Comparison of ENCODE assay signal across 1 cellular context in the genomic region with DNA sequence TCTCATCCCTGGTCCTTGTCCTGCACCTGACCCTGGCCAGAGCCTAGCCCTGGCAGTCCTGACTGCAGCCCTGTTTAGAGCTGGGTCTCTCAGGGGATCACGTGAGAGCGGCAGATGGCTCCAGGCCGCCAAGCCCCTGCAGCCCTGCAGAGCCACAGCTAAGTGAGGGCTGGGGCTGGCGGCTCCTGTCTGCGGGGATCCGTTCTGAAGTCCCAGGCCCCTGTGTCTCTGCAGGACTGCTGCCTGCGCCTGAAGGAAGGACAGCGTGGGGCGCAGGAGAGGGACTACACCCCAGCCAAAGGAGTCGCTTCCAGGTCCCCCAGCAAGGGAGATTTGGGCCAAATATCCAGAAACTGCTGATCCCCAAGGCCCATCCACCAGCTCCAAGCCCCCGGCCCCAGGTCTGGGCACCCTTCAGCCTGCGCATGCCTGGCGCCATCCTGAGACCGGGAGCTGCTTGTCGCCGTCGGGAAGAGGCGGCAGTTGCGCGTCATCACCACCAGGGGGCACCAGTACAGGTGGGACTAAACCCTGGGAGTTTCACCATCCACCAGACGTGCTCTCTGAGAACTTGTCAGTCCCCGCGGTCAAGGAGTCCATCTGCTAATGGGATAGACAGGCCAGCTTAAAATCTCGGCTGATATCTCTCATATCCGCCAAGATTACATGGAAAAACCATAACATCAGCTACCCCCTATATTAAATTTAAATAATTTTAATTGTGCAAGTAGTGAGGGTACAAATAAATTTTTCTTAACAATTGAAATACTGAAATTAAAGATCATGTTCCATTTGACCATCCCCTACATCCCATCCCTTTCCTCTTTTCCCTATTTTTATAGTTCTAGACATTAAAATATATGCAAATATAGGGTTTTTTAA.
A peak's percentile ranks its signal among the peaks of the same experiment; 100 is the strongest.
TF ChIP-seq lines count a peak whose summit lies in the region.

No MANE protein-coding gene starts in this region.

TF ChIP-seq in SK-N-SH, 30 proteins besides CTCF, POLR2A, EP300 and RAD21:
- TF ChIP-seq MAX (IDR thresholded peaks at IDR 0.05; ENCODE audit: low read depth) (no peak), EZH2phosphoT487 (IDR thresholded peaks at IDR 0.05; ENCODE audit: borderline replicate concordance, low read depth) (no peak), RFX5 (IDR thresholded peaks at IDR 0.05; ENCODE audit: low read length) (0 out of 2 replicates have a peak, but pooled peaks have one; percentile 43), GATA2 (CRISPR knock-in tag; IDR thresholded peaks at IDR 0.05) (no peak; the same call in 1 of the 2 replicates), YY1 (IDR thresholded peaks at IDR 0.05; ENCODE audit: low read depth) (no peak), GABPA (IDR thresholded peaks at IDR 0.05; ENCODE audit: low read depth) (no peak), TEAD4 (IDR thresholded peaks at IDR 0.05; ENCODE audit: borderline replicate concordance, insufficient read depth) (no peak), NRF1 (IDR thresholded peaks at IDR 0.05; ENCODE audit: low read depth, low read length) (peak; percentile 89), RXRA (IDR thresholded peaks at IDR 0.05; ENCODE audit: borderline replicate concordance, low read depth) (no peak), MXI1 (IDR thresholded peaks at IDR 0.05; ENCODE audit: low read depth, low read length) (no peak; the same call in 1 of the 2 replicates), ELF1 (IDR thresholded peaks at IDR 0.05) (no peak), FOXJ3 (CRISPR knock-in tag; IDR thresholded peaks at IDR 0.05) (peak; percentile 59; the same call in 1 of the 2 replicates), SMC3 (IDR thresholded peaks at IDR 0.05; ENCODE audit: low read depth, low read length) (peak; percentile 91), FOSL2 (IDR thresholded peaks at IDR 0.05; ENCODE audit: borderline replicate concordance, low read depth) (no peak), CHD2 (IDR thresholded peaks at IDR 0.05; ENCODE audit: low read length, partially characterized antibody) (peak; percentile 47), USF1 (IDR thresholded peaks at IDR 0.05; ENCODE audit: borderline replicate concordance, low read depth) (peak; percentile 25; the same call in 1 of the 2 replicates), SIN3A (IDR thresholded peaks at IDR 0.05; ENCODE audit: borderline replicate concordance, low read depth, low read length) (no peak), FOXM1 (IDR thresholded peaks at IDR 0.05; ENCODE audit: low read depth) (no peak), POLR2AphosphoS5 (IDR thresholded peaks at IDR 0.05; ENCODE audit: low read depth, low read length) (no peak), RCOR1 (IDR thresholded peaks at IDR 0.05; ENCODE audit: low read length) (peak; percentile 39; the same call in 1 of the 2 replicates), NFIC (IDR thresholded peaks at IDR 0.05; ENCODE audit: borderline replicate concordance) (no peak)
- TF ChIP-seq, protein P1, sequence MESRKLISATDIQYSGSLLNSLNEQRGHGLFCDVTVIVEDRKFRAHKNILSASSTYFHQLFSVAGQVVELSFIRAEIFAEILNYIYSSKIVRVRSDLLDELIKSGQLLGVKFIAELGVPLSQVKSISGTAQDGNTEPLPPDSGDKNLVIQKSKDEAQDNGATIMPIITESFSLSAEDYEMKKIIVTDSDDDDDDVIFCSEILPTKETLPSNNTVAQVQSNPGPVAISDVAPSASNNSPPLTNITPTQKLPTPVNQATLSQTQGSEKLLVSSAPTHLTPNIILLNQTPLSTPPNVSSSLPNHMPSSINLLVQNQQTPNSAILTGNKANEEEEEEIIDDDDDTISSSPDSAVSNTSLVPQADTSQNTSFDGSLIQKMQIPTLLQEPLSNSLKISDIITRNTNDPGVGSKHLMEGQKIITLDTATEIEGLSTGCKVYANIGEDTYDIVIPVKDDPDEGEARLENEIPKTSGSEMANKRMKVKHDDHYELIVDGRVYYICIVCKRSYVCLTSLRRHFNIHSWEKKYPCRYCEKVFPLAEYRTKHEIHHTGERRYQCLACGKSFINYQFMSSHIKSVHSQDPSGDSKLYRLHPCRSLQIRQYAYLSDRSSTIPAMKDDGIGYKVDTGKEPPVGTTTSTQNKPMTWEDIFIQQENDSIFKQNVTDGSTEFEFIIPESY (IDR thresholded peaks at IDR 0.05; ENCODE audit: borderline replicate concordance, low read depth): no peak
- TF ChIP-seq, protein P2, sequence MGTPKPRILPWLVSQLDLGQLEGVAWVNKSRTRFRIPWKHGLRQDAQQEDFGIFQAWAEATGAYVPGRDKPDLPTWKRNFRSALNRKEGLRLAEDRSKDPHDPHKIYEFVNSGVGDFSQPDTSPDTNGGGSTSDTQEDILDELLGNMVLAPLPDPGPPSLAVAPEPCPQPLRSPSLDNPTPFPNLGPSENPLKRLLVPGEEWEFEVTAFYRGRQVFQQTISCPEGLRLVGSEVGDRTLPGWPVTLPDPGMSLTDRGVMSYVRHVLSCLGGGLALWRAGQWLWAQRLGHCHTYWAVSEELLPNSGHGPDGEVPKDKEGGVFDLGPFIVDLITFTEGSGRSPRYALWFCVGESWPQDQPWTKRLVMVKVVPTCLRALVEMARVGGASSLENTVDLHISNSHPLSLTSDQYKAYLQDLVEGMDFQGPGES (IDR thresholded peaks at IDR 0.05; ENCODE audit: low read depth, low read length): no peak
- TF ChIP-seq, protein P3, sequence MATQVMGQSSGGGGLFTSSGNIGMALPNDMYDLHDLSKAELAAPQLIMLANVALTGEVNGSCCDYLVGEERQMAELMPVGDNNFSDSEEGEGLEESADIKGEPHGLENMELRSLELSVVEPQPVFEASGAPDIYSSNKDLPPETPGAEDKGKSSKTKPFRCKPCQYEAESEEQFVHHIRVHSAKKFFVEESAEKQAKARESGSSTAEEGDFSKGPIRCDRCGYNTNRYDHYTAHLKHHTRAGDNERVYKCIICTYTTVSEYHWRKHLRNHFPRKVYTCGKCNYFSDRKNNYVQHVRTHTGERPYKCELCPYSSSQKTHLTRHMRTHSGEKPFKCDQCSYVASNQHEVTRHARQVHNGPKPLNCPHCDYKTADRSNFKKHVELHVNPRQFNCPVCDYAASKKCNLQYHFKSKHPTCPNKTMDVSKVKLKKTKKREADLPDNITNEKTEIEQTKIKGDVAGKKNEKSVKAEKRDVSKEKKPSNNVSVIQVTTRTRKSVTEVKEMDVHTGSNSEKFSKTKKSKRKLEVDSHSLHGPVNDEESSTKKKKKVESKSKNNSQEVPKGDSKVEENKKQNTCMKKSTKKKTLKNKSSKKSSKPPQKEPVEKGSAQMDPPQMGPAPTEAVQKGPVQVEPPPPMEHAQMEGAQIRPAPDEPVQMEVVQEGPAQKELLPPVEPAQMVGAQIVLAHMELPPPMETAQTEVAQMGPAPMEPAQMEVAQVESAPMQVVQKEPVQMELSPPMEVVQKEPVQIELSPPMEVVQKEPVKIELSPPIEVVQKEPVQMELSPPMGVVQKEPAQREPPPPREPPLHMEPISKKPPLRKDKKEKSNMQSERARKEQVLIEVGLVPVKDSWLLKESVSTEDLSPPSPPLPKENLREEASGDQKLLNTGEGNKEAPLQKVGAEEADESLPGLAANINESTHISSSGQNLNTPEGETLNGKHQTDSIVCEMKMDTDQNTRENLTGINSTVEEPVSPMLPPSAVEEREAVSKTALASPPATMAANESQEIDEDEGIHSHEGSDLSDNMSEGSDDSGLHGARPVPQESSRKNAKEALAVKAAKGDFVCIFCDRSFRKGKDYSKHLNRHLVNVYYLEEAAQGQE (IDR thresholded peaks at IDR 0.05; ENCODE audit: low read depth, low read length): no peak
- TF ChIP-seq, protein P4, sequence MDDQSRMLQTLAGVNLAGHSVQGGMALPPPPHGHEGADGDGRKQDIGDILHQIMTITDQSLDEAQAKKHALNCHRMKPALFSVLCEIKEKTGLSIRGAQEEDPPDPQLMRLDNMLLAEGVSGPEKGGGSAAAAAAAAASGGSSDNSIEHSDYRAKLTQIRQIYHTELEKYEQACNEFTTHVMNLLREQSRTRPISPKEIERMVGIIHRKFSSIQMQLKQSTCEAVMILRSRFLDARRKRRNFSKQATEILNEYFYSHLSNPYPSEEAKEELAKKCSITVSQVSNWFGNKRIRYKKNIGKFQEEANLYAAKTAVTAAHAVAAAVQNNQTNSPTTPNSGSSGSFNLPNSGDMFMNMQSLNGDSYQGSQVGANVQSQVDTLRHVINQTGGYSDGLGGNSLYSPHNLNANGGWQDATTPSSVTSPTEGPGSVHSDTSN (IDR thresholded peaks at IDR 0.05): no peak
